In the genomic region with DNA sequence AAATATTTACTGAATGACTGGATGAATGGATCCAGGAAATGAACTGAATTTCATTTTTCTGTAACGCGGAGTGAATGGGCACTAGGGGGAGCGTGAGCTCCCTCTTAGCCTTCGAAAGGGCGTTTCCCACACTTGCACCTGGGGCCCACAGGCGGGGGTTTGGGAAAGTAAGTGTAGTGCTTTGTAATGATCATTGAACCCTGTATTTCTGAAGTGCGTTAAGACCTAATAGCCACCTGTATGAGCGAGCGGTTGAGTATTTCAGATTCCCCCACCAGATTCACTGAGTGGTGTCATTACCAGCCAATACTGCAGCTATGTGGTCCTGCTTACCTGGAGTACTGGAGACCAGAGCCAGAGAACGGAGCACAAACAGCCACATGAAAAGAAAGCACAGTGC, we compare ENCODE assay signal across 1 cellular context.
TF ChIP-seq lines count a peak whose summit lies in the region.

No MANE protein-coding gene starts in this region.

TF ChIP-seq in K562, 482 proteins besides CTCF, POLR2A, EP300 and RAD21:
- 0 out of 2 replicates have a peak, but pooled peaks have one; percentile 43 for TF ChIP-seq ELF1 (tag; IDR thresholded peaks at IDR 0.05)
- no peak for TF ChIP-seq GTF2F1 (IDR thresholded peaks at IDR 0.05; ENCODE audit: low read depth, low read length)
- TF ChIP-seq MAFK (IDR thresholded peaks at IDR 0.05; ENCODE audit: low read length): no peak
- TF ChIP-seq ZNF561 (CRISPR knock-in tag; conservative IDR thresholded peaks at IDR 0.05): no peak
- TF ChIP-seq, protein P1, sequence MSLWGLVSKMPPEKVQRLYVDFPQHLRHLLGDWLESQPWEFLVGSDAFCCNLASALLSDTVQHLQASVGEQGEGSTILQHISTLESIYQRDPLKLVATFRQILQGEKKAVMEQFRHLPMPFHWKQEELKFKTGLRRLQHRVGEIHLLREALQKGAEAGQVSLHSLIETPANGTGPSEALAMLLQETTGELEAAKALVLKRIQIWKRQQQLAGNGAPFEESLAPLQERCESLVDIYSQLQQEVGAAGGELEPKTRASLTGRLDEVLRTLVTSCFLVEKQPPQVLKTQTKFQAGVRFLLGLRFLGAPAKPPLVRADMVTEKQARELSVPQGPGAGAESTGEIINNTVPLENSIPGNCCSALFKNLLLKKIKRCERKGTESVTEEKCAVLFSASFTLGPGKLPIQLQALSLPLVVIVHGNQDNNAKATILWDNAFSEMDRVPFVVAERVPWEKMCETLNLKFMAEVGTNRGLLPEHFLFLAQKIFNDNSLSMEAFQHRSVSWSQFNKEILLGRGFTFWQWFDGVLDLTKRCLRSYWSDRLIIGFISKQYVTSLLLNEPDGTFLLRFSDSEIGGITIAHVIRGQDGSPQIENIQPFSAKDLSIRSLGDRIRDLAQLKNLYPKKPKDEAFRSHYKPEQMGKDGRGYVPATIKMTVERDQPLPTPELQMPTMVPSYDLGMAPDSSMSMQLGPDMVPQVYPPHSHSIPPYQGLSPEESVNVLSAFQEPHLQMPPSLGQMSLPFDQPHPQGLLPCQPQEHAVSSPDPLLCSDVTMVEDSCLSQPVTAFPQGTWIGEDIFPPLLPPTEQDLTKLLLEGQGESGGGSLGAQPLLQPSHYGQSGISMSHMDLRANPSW (CRISPR knock-in tag; IDR thresholded peaks at IDR 0.05): no peak
- TF ChIP-seq SMC3 (conservative IDR thresholded peaks at IDR 0.05; ENCODE audit: insufficient read depth, low read depth, low read length): peak; percentile 32; the same call in 1 of the 2 replicates
- TF ChIP-seq MAFF (IDR thresholded peaks at IDR 0.05; ENCODE audit: low read length): no peak
- TF ChIP-seq CEBPG (CRISPR knock-in tag; IDR thresholded peaks at IDR 0.05): no peak
- TF ChIP-seq CEBPG (tag; conservative IDR thresholded peaks at IDR 0.05 in 1 of 2, IDR thresholded peaks at IDR 0.05 in 1 of 2): no peak
- TF ChIP-seq ZNF780A (CRISPR knock-in tag; IDR thresholded peaks at IDR 0.05): no peak
- TF ChIP-seq ZC3H8 (IDR thresholded peaks at IDR 0.05): no peak
- TF ChIP-seq KLF13 (tag; IDR thresholded peaks at IDR 0.05; ENCODE audit: borderline replicate concordance, low read depth): peak; percentile 45; the same call in 1 of the 2 replicates
- TF ChIP-seq FIP1L1 (IDR thresholded peaks at IDR 0.05; ENCODE audit: low read depth, low read length, poor library complexity, severe bottlenecking): no peak
- TF ChIP-seq, protein P2, sequence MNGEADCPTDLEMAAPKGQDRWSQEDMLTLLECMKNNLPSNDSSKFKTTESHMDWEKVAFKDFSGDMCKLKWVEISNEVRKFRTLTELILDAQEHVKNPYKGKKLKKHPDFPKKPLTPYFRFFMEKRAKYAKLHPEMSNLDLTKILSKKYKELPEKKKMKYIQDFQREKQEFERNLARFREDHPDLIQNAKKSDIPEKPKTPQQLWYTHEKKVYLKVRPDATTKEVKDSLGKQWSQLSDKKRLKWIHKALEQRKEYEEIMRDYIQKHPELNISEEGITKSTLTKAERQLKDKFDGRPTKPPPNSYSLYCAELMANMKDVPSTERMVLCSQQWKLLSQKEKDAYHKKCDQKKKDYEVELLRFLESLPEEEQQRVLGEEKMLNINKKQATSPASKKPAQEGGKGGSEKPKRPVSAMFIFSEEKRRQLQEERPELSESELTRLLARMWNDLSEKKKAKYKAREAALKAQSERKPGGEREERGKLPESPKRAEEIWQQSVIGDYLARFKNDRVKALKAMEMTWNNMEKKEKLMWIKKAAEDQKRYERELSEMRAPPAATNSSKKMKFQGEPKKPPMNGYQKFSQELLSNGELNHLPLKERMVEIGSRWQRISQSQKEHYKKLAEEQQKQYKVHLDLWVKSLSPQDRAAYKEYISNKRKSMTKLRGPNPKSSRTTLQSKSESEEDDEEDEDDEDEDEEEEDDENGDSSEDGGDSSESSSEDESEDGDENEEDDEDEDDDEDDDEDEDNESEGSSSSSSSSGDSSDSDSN (IDR thresholded peaks at IDR 0.05; ENCODE audit: borderline replicate concordance in 1 of 2, low read depth in 2 of 2, low read length in 2 of 2): 0 out of 4 replicates have a peak, but pooled peaks of 1 of the 2 experiments have one; percentile 26
- peak; percentile 52; the same call in 1 of the 2 replicates for TF ChIP-seq KLF16 (IDR thresholded peaks at IDR 0.05)
- no peak for TF ChIP-seq SNIP1 (IDR thresholded peaks at IDR 0.05; ENCODE audit: low read depth)
- TF ChIP-seq, protein P3, sequence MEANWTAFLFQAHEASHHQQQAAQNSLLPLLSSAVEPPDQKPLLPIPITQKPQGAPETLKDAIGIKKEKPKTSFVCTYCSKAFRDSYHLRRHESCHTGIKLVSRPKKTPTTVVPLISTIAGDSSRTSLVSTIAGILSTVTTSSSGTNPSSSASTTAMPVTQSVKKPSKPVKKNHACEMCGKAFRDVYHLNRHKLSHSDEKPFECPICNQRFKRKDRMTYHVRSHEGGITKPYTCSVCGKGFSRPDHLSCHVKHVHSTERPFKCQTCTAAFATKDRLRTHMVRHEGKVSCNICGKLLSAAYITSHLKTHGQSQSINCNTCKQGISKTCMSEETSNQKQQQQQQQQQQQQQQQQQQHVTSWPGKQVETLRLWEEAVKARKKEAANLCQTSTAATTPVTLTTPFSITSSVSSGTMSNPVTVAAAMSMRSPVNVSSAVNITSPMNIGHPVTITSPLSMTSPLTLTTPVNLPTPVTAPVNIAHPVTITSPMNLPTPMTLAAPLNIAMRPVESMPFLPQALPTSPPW (CRISPR knock-in tag; IDR thresholded peaks at IDR 0.05): peak; percentile 37; the same call in 1 of the 2 replicates
- no peak for TF ChIP-seq MCM2 (IDR thresholded peaks at IDR 0.05; ENCODE audit: low read depth)
- TF ChIP-seq, protein P4, sequence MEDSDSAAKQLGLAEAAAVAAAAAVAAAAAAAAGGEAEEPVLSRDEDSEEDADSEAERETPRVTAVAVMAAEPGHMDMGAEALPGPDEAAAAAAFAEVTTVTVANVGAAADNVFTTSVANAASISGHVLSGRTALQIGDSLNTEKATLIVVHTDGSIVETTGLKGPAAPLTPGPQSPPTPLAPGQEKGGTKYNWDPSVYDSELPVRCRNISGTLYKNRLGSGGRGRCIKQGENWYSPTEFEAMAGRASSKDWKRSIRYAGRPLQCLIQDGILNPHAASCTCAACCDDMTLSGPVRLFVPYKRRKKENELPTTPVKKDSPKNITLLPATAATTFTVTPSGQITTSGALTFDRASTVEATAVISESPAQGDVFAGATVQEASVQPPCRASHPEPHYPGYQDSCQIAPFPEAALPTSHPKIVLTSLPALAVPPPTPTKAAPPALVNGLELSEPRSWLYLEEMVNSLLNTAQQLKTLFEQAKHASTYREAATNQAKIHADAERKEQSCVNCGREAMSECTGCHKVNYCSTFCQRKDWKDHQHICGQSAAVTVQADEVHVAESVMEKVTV (CRISPR knock-in tag; IDR thresholded peaks at IDR 0.05): 0 out of 2 replicates have a peak, but pooled peaks have one; percentile 25
- TF ChIP-seq CREM (IDR thresholded peaks at IDR 0.05; ENCODE audit: low read depth): peak; percentile 25; the same call in 1 of the 2 replicates
- TF ChIP-seq KLF1 (tag; IDR thresholded peaks at IDR 0.05): peak; percentile 89
- no peak for TF ChIP-seq NR1H2 (CRISPR knock-in tag; IDR thresholded peaks at IDR 0.05)
- TF ChIP-seq CBX1 (IDR thresholded peaks at IDR 0.05; ENCODE audit: low read depth): no peak
TF ChIP-seq in K562: peak in this region for 9.
